Comparison of ENCODE assay signal across 7 cellular contexts in genomic region chr13:89468081-89468480, GRCh38.
"Had no signal": no experiment of that assay in that cellular context is flagged by ENCODE, and none has a peak within 500 bp of the region (broad histone marks: within the 10 kb centered on the region; RNA-seq: fewer than 3 reads in every experiment).

No MANE protein-coding gene starts in this region.

- H3K36me3 ChIP-seq: HAP-1 had no signal

- FAIRE-seq: H1, HTR-8/SVneo, K562 had no signal

- H3K4me2 ChIP-seq: GM23338 had no signal

- DNase-seq: H7, KG1 had no signal

- H3K4me3 ChIP-seq: GM23338, HAP-1, K562 had no signal

- H3K9me3 ChIP-seq: HAP-1 had no signal
